8 cellular contexts compared by ENCODE assay signal in the genomic region with DNA sequence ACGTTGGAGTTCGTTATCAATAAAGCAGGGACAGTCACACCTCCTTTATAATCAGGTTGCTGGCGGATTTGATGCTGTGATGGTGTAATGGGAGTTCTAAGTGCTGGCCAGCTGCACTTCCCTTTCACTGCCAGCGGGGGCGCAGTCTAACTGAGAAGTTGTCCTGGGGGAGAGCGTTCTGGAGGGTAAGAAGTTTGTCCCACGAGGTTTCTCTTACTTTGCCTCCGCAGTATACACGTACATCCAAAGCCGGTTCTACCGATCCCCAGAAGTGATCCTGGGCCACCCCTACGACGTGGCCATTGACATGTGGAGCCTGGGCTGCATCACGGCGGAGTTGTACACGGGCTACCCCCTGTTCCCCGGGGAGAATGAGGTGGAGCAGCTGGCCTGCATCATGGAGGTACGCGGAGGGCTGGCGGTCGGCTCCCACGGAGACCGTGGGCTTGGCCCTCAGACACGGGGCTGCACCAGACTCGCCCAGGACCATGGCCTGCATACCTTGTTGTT. TPM values are rescaled to one million over a fixed set of nuclear protein-coding genes. Genes with fewer than 3 reads are reported as not detected.
A peak's percentile ranks its signal among the peaks of the same experiment; 100 is the strongest.
DNase-seq lines count a peak whose midpoint lies in the region; ATAC-seq and TF ChIP-seq lines count a peak whose summit lies in the region.

No MANE protein-coding gene starts in this region.

- peak overlapping the region; percentile 54 for H3K4me2 ChIP-seq in BLaER1

- H3K27ac ChIP-seq in BLaER1, result no peak overlapping the region
- peak overlapping the region in 1 of 2 donors; percentile 50 for H3K27ac ChIP-seq in left lung

- CTCF ChIA-PET in activated CD4-positive, alpha-beta T cell treated with anti-CD3 and anti-CD28 coated beads, Interleukin-2, amount 10 ng/mL, durations not matched to agents 7 days and 5 days (lab: Charles Lee), result interaction anchor here (0.6 to 2.6 kb wide), 12 partner anchors 9 to 157 kb away, joined by 3 to 14 read pairs (median 3); partner anchors contain the start of genes AKAP3 and NDUFA9

- peaks cover 6% of the 10 kb centered on the region for H3K36me3 Mint-ChIP-seq in activated CD4-positive, alpha-beta T cell treated with anti-CD3 and anti-CD28 coated beads, Interleukin-2, amount 10 ng/mL, durations not matched to agents 7 days and 5 days (ENCODE audit: low read depth)
- H3K36me3 Mint-ChIP-seq in dendritic cell treated with granulocyte-macrophage colony-stimulating factor and Interleukin-4, amounts not matched to agents 40 ng/mL and 50 ng/mL, for 4 days (ENCODE audit: low read depth), result peaks cover 27% of the 10 kb centered on the region

- H3K4me3 ChIP-seq in BLaER1 (peak overlapping the region; percentile 65), left lung (peak overlapping the region; percentile 62 to 85)

- POLR2A ChIA-PET in activated CD4-positive, alpha-beta T cell treated with anti-CD3 and anti-CD28 coated beads, Interleukin-2, amount 10 ng/mL, durations not matched to agents 7 days and 5 days (lab: Charles Lee), result no interaction called here

- no peaks in the 10 kb centered on the region for H3K27me3 ChIP-seq in BLaER1
- no peaks in the 10 kb centered on the region for H3K27me3 ChIP-seq in left lung

- H3K4me3 Mint-ChIP-seq in activated CD4-positive, alpha-beta T cell treated with anti-CD3 and anti-CD28 coated beads, Interleukin-2, amount 10 ng/mL, durations not matched to agents 7 days and 5 days, result peak overlapping the region; percentile 94
- H3K4me3 Mint-ChIP-seq in dendritic cell treated with granulocyte-macrophage colony-stimulating factor and Interleukin-4, amounts not matched to agents 40 ng/mL and 50 ng/mL, for 4 days, result peak overlapping the region; percentile 98

- H3K9me3 ChIP-seq in BLaER1, result no peaks in the 10 kb centered on the region
- no peaks in the 10 kb centered on the region for H3K9me3 ChIP-seq in left lung

- ATAC-seq in GM19035 (IDR thresholded peaks at IDR 0.05; ENCODE audit: unreplicated experiment) (peak; percentile 93), HG03354 (IDR thresholded peaks at IDR 0.05; ENCODE audit: poor library complexity, severe bottlenecking, unreplicated experiment) (peak; percentile 96), left lung (peak; percentile 100)

- peak; percentile 96 to 100 for TF ChIP-seq CTCF in left lung (IDR thresholded peaks at IDR 0.05)

- H3K27me3 Mint-ChIP-seq in activated CD4-positive, alpha-beta T cell treated with anti-CD3 and anti-CD28 coated beads, Interleukin-2, amount 10 ng/mL, durations not matched to agents 7 days and 5 days, result peaks cover 8% of the 10 kb centered on the region
- H3K27me3 Mint-ChIP-seq in dendritic cell treated with granulocyte-macrophage colony-stimulating factor and Interleukin-4, amounts not matched to agents 40 ng/mL and 50 ng/mL, for 4 days, result peaks cover 5% of the 10 kb centered on the region

- H3K36me3 ChIP-seq in BLaER1, result no peaks in the 10 kb centered on the region
- H3K36me3 ChIP-seq in left lung, result no peaks in the 10 kb centered on the region

- H4K20me1 ChIP-seq in BLaER1, result no peaks in the 10 kb centered on the region

- peak overlapping the region; percentile 92 for H3K27ac Mint-ChIP-seq in activated CD4-positive, alpha-beta T cell treated with anti-CD3 and anti-CD28 coated beads, Interleukin-2, amount 10 ng/mL, durations not matched to agents 7 days and 5 days
- H3K27ac Mint-ChIP-seq in dendritic cell treated with granulocyte-macrophage colony-stimulating factor and Interleukin-4, amounts not matched to agents 40 ng/mL and 50 ng/mL, for 4 days, result peak overlapping the region; percentile 88

- H3K9me3 Mint-ChIP-seq in activated CD4-positive, alpha-beta T cell treated with anti-CD3 and anti-CD28 coated beads, Interleukin-2, amount 10 ng/mL, durations not matched to agents 7 days and 5 days, result no peaks in the 10 kb centered on the region
- no peaks in the 10 kb centered on the region for H3K9me3 Mint-ChIP-seq in dendritic cell treated with granulocyte-macrophage colony-stimulating factor and Interleukin-4, amounts not matched to agents 40 ng/mL and 50 ng/mL, for 4 days

- H3K4me1 Mint-ChIP-seq in activated CD4-positive, alpha-beta T cell treated with anti-CD3 and anti-CD28 coated beads, Interleukin-2, amount 10 ng/mL, durations not matched to agents 7 days and 5 days, result peaks cover 15% of the 10 kb centered on the region
- H3K4me1 Mint-ChIP-seq in dendritic cell treated with granulocyte-macrophage colony-stimulating factor and Interleukin-4, amounts not matched to agents 40 ng/mL and 50 ng/mL, for 4 days (ENCODE audit: low read depth), result peaks cover 6% of the 10 kb centered on the region

- DNase-seq in NCI-H510A treated with DMSO at 0.1 percent for 48 hours (lab: John Stamatoyannopoulos, UW) (peak; percentile 87), left lung (peak; percentile 85 to 92)
- peak; percentile 85 for DNase-seq in activated CD4-positive, alpha-beta T cell treated with anti-CD3 and anti-CD28 coated beads, Interleukin-2, amount 10 ng/mL, durations not matched to agents 7 days and 5 days
- peak; percentile 73 to 79 for DNase-seq in stimulated activated CD4-positive, alpha-beta T cell treated with anti-CD3 and anti-CD28 coated beads, Interleukin-2, amount 100 ng/mL, for 48 hours

- peak overlapping the region; percentile 56 for H3K9ac ChIP-seq in BLaER1

- H3K4me1 ChIP-seq in BLaER1, result no peaks in the 10 kb centered on the region
- H3K4me1 ChIP-seq in left lung, result peaks cover 11 to 13% of the 10 kb centered on the region in 2 donors

- intact Hi-C loops in dendritic cell treated with granulocyte-macrophage colony-stimulating factor and Interleukin-4, amounts not matched to agents 40 ng/mL and 50 ng/mL, for 4 days (cut with micrococcal nuclease), result loop anchor here (5.0 kb wide), 1 partner anchor 43 kb away; the partner anchor contains the start of genes AKAP3 and NDUFA9
- intact Hi-C loops in left lung (cut with DNase I), result no loop called here

RNA-seq across cellular contexts. Expression of gene DYRK4, which starts 42.7 kb away (rescaled TPM):
- 10 to 100 TPM; 29.5 to 33.4 TPM for total RNA-seq in activated CD4-positive, alpha-beta T cell treated with anti-CD3 and anti-CD28 coated beads, Interleukin-2, amount 10 ng/mL, durations not matched to agents 7 days and 5 days
- total RNA-seq in left lung, result 10 to 100 TPM; 35.0 to 36.2 TPM

RNA-seq across cellular contexts. Expression of gene AKAP3, which starts 44.1 kb away (rescaled TPM):
- 1 to 10 TPM; 2.5 to 2.6 TPM for total RNA-seq in activated CD4-positive, alpha-beta T cell treated with anti-CD3 and anti-CD28 coated beads, Interleukin-2, amount 10 ng/mL, durations not matched to agents 7 days and 5 days
- total RNA-seq in left lung, result 1 to 10 TPM; 1.7 to 2.8 TPM

RNA-seq across cellular contexts. Expression of gene NDUFA9, which starts 44.2 kb away (rescaled TPM):
- total RNA-seq in activated CD4-positive, alpha-beta T cell treated with anti-CD3 and anti-CD28 coated beads, Interleukin-2, amount 10 ng/mL, durations not matched to agents 7 days and 5 days, result 100 to 1,000 TPM; 105 to 120 TPM
- 10 to 100 TPM; 77.9 to 91.4 TPM for total RNA-seq in left lung
